1 cellular context compared by ENCODE assay signal in the genomic region with DNA sequence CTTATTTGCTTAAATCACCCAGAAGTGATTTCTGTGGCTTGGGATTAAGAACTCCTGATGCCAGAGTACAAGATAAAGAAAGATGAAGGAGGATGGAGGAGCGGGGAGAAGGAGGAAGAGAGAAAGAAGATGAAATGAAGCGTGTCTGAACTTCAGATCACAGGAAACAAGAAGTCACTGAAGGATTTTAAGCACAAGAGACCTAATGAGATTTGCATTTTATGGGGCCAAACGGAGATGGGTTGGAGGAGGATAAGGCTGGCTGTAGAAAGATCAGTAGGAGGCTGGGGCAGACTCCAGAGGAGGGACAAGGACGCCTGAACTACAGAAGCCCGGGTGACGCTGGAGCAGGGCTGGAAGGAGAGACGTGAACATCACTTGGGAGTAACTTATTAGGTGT.
TF ChIP-seq lines count a peak whose summit lies in the region.

No MANE protein-coding gene starts in this region.

TF ChIP-seq in GM23338, 12 proteins besides CTCF, POLR2A, EP300 and RAD21 (continued from another document):
- TF ChIP-seq, protein P1, sequence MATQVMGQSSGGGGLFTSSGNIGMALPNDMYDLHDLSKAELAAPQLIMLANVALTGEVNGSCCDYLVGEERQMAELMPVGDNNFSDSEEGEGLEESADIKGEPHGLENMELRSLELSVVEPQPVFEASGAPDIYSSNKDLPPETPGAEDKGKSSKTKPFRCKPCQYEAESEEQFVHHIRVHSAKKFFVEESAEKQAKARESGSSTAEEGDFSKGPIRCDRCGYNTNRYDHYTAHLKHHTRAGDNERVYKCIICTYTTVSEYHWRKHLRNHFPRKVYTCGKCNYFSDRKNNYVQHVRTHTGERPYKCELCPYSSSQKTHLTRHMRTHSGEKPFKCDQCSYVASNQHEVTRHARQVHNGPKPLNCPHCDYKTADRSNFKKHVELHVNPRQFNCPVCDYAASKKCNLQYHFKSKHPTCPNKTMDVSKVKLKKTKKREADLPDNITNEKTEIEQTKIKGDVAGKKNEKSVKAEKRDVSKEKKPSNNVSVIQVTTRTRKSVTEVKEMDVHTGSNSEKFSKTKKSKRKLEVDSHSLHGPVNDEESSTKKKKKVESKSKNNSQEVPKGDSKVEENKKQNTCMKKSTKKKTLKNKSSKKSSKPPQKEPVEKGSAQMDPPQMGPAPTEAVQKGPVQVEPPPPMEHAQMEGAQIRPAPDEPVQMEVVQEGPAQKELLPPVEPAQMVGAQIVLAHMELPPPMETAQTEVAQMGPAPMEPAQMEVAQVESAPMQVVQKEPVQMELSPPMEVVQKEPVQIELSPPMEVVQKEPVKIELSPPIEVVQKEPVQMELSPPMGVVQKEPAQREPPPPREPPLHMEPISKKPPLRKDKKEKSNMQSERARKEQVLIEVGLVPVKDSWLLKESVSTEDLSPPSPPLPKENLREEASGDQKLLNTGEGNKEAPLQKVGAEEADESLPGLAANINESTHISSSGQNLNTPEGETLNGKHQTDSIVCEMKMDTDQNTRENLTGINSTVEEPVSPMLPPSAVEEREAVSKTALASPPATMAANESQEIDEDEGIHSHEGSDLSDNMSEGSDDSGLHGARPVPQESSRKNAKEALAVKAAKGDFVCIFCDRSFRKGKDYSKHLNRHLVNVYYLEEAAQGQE (IDR thresholded peaks at IDR 0.05; ENCODE audit: unreplicated experiment): no peak
- TF ChIP-seq, protein P2, sequence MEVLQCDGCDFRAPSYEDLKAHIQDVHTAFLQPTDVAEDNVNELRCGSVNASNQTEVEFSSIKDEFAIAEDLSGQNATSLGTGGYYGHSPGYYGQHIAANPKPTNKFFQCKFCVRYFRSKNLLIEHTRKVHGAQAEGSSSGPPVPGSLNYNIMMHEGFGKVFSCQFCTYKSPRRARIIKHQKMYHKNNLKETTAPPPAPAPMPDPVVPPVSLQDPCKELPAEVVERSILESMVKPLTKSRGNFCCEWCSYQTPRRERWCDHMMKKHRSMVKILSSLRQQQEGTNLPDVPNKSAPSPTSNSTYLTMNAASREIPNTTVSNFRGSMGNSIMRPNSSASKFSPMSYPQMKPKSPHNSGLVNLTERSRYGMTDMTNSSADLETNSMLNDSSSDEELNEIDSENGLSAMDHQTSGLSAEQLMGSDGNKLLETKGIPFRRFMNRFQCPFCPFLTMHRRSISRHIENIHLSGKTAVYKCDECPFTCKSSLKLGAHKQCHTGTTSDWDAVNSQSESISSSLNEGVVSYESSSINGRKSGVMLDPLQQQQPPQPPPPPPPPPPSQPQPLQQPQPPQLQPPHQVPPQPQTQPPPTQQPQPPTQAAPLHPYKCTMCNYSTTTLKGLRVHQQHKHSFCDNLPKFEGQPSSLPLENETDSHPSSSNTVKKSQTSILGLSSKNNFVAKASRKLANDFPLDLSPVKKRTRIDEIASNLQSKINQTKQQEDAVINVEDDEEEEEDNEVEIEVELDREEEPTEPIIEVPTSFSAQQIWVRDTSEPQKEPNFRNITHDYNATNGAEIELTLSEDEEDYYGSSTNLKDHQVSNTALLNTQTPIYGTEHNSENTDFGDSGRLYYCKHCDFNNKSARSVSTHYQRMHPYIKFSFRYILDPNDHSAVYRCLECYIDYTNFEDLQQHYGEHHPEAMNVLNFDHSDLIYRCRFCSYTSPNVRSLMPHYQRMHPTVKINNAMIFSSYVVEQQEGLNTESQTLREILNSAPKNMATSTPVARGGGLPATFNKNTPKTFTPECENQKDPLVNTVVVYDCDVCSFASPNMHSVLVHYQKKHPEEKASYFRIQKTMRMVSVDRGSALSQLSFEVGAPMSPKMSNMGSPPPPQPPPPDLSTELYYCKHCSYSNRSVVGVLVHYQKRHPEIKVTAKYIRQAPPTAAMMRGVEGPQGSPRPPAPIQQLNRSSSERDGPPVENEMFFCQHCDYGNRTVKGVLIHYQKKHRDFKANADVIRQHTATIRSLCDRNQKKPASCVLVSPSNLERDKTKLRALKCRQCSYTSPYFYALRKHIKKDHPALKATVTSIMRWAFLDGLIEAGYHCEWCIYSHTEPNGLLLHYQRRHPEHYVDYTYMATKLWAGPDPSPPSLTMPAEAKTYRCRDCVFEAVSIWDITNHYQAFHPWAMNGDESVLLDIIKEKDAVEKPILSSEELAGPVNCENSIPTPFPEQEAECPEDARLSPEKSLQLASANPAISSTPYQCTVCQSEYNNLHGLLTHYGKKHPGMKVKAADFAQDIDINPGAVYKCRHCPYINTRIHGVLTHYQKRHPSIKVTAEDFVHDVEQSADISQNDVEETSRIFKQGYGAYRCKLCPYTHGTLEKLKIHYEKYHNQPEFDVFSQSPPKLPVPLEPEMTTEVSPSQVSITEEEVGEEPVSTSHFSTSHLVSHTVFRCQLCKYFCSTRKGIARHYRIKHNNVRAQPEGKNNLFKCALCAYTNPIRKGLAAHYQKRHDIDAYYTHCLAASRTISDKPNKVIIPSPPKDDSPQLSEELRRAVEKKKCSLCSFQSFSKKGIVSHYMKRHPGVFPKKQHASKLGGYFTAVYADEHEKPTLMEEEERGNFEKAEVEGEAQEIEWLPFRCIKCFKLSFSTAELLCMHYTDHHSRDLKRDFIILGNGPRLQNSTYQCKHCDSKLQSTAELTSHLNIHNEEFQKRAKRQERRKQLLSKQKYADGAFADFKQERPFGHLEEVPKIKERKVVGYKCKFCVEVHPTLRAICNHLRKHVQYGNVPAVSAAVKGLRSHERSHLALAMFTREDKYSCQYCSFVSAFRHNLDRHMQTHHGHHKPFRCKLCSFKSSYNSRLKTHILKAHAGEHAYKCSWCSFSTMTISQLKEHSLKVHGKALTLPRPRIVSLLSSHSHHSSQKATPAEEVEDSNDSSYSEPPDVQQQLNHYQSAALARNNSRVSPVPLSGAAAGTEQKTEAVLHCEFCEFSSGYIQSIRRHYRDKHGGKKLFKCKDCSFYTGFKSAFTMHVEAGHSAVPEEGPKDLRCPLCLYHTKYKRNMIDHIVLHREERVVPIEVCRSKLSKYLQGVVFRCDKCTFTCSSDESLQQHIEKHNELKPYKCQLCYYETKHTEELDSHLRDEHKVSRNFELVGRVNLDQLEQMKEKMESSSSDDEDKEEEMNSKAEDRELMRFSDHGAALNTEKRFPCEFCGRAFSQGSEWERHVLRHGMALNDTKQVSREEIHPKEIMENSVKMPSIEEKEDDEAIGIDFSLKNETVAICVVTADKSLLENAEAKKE (CRISPR knock-in tag; IDR thresholded peaks at IDR 0.05): no peak
